28 cellular contexts compared by ENCODE assay signal in genomic region chr2:117989854-117990438, GRCh38.
"Had no signal": no experiment of that assay in that cellular context is flagged by ENCODE, and none has a peak within 500 bp of the region (broad histone marks: within the 10 kb centered on the region; RNA-seq: fewer than 3 reads in every experiment).

No MANE protein-coding gene starts in this region.

- H3K4me1 ChIP-seq: adrenal gland, body of pancreas, colonic mucosa, esophagus squamous epithelium, gastroesophageal sphincter had no signal

- H3K27me3 Mint-ChIP-seq: activated CD4-positive, alpha-beta memory T cell treated with anti-CD3 and anti-CD28 coated beads, Interleukin-2, amount 10 ng/mL, durations not matched to agents 7 days and 5 days; activated CD4-positive, alpha-beta T cell treated with anti-CD3 and anti-CD28 coated beads, Interleukin-2, amount 10 ng/mL, durations not matched to agents 7 days and 5 days; activated naive CD4-positive, alpha-beta T cell treated with anti-CD3 and anti-CD28 coated beads, Interleukin-2, amount 50 U/mL, for 24 hours; activated naive CD8-positive, alpha-beta T cell treated with anti-CD3 and anti-CD28 coated beads for 36 hours; activated naive CD8-positive, alpha-beta T cell treated with anti-CD3 and anti-CD28 coated beads, Interleukin-2, amount 50 U/mL, for 24 hours had no signal

- H3K9me3 Mint-ChIP-seq: activated CD4-positive, alpha-beta memory T cell treated with anti-CD3 and anti-CD28 coated beads, Interleukin-2, amount 10 ng/mL, durations not matched to agents 7 days and 5 days; activated CD4-positive, alpha-beta T cell treated with anti-CD3 and anti-CD28 coated beads, Interleukin-2, amount 10 ng/mL, durations not matched to agents 7 days and 5 days; activated naive CD4-positive, alpha-beta T cell treated with anti-CD3 and anti-CD28 coated beads for 36 hours; activated naive CD4-positive, alpha-beta T cell treated with anti-CD3 and anti-CD28 coated beads, Interleukin-2, amount 50 U/mL, for 24 hours; activated naive CD8-positive, alpha-beta T cell treated with anti-CD3 and anti-CD28 coated beads for 36 hours; activated naive CD8-positive, alpha-beta T cell treated with anti-CD3 and anti-CD28 coated beads, Interleukin-2, amount 50 U/mL, for 24 hours; activated T-cell treated with anti-CD3 and anti-CD28 coated beads, Interleukin-2, amount 50 U/mL, for 4 hours; activated T-helper 1 cell treated with anti-CD3 and anti-CD28 coated beads, Interleukin-12 subunit alpha, Interleukin-12 subunit beta, Interleukin-2, Interleukin-4 antibody, amounts not matched to agents 30 ng/mL and 10 ng/mL and 1 ng/mL, durations not matched to agents 14 hours and 24 hours and 36 hours; activated T-helper 2 cell treated with anti-CD3 and anti-CD28 coated beads, Interferon-gamma antibody, Interleukin-2, Interleukin-4, amounts not matched to agents 10 μg/mL and 5 μg/mL and 100 μg/mL, durations not matched to agents 14 hours and 24 hours and 36 hours; endodermal cell had no signal

- H3K4me3 Mint-ChIP-seq: activated CD4-positive, alpha-beta memory T cell treated with anti-CD3 and anti-CD28 coated beads, Interleukin-2, amount 10 ng/mL, durations not matched to agents 7 days and 5 days; activated CD4-positive, alpha-beta T cell treated with anti-CD3 and anti-CD28 coated beads, Interleukin-2, amount 10 ng/mL, durations not matched to agents 7 days and 5 days; activated naive CD4-positive, alpha-beta T cell treated with anti-CD3 and anti-CD28 coated beads for 36 hours; activated naive CD4-positive, alpha-beta T cell treated with anti-CD3 and anti-CD28 coated beads, Interleukin-2, amount 50 U/mL, for 24 hours; activated naive CD8-positive, alpha-beta T cell treated with anti-CD3 and anti-CD28 coated beads for 36 hours; activated naive CD8-positive, alpha-beta T cell treated with anti-CD3 and anti-CD28 coated beads, Interleukin-2, amount 50 U/mL, for 24 hours; activated T-cell treated with anti-CD3 and anti-CD28 coated beads, Interleukin-2, amount 50 U/mL, for 4 hours; activated T-helper 1 cell treated with anti-CD3 and anti-CD28 coated beads, Interleukin-12 subunit alpha, Interleukin-12 subunit beta, Interleukin-2, Interleukin-4 antibody, amounts not matched to agents 30 ng/mL and 10 ng/mL and 1 ng/mL, durations not matched to agents 14 hours and 24 hours and 36 hours; endodermal cell had no signal

- H3K27ac ChIP-seq: adrenal gland, body of pancreas, colonic mucosa, esophagus squamous epithelium, gastroesophageal sphincter had no signal

- ATAC-seq: activated T-cell treated with anti-CD3 and anti-CD28 coated beads, Interleukin-2, amount 50 U/mL, for 4 hours; body of pancreas; gastroesophageal sphincter had no signal

- H3K4me1 Mint-ChIP-seq: activated CD4-positive, alpha-beta T cell treated with anti-CD3 and anti-CD28 coated beads, Interleukin-2, amount 10 ng/mL, durations not matched to agents 7 days and 5 days; activated naive CD4-positive, alpha-beta T cell treated with anti-CD3 and anti-CD28 coated beads, Interleukin-2, amount 50 U/mL, for 24 hours; endodermal cell had no signal

- H3K4me3 ChIP-seq: adrenal gland, body of pancreas, colonic mucosa, esophagus squamous epithelium, gastroesophageal sphincter had no signal

- DNase-seq: activated CD4-positive, alpha-beta memory T cell treated with anti-CD3 and anti-CD28 coated beads, Interleukin-2, amount 10 ng/mL, durations not matched to agents 7 days and 5 days; activated CD4-positive, alpha-beta T cell treated with anti-CD3 and anti-CD28 coated beads for 1 hour; activated CD4-positive, alpha-beta T cell treated with anti-CD3 and anti-CD28 coated beads for 4 hours; activated CD4-positive, alpha-beta T cell treated with anti-CD3 and anti-CD28 coated beads, Interleukin-2, amount 10 ng/mL, durations not matched to agents 7 days and 5 days; activated CD4-positive, alpha-beta T cell treated with anti-CD3 and anti-CD28 coated beads, Interleukin-2, amount 50 U/mL, for 4 hours; activated CD8-positive, alpha-beta memory T cell treated with anti-CD3 and anti-CD28 coated beads, Interleukin-2, amount 50 U/mL, for 48 hours; activated effector memory CD4-positive, alpha-beta T cell treated with anti-CD3 and anti-CD28 coated beads, Interleukin-2, amount 50 U/mL, for 16 hours; activated naive CD4-positive, alpha-beta T cell treated with anti-CD3 and anti-CD28 coated beads for 36 hours; activated naive CD8-positive, alpha-beta T cell treated with anti-CD3 and anti-CD28 coated beads for 36 hours; activated naive CD8-positive, alpha-beta T cell treated with anti-CD3 and anti-CD28 coated beads, Interleukin-2, amount 50 U/mL, for 24 hours; activated T-cell treated with anti-CD3 and anti-CD28 coated beads, Interleukin-2, amount 50 U/mL, for 4 hours; adrenal gland; amygdala; aorta; body of pancreas; caudate nucleus; cerebellar nuclear complex; colonic mucosa; effector CD8-positive, alpha-beta T cell; endodermal cell; erythroblast; esophagus squamous epithelium; foreskin melanocyte; T-helper 2 cell had no signal

- H3K27me3 ChIP-seq: adrenal gland, body of pancreas, colonic mucosa, esophagus squamous epithelium, gastroesophageal sphincter had no signal

- H3K9me3 ChIP-seq: adrenal gland, body of pancreas, colonic mucosa, esophagus squamous epithelium, gastroesophageal sphincter had no signal

- H3K27ac Mint-ChIP-seq: activated CD4-positive, alpha-beta memory T cell treated with anti-CD3 and anti-CD28 coated beads, Interleukin-2, amount 10 ng/mL, durations not matched to agents 7 days and 5 days; activated CD4-positive, alpha-beta T cell treated with anti-CD3 and anti-CD28 coated beads, Interleukin-2, amount 10 ng/mL, durations not matched to agents 7 days and 5 days; activated naive CD4-positive, alpha-beta T cell treated with anti-CD3 and anti-CD28 coated beads for 36 hours; activated naive CD4-positive, alpha-beta T cell treated with anti-CD3 and anti-CD28 coated beads, Interleukin-2, amount 50 U/mL, for 24 hours; activated naive CD8-positive, alpha-beta T cell treated with anti-CD3 and anti-CD28 coated beads for 36 hours; activated naive CD8-positive, alpha-beta T cell treated with anti-CD3 and anti-CD28 coated beads, Interleukin-2, amount 50 U/mL, for 24 hours; activated T-helper 1 cell treated with anti-CD3 and anti-CD28 coated beads, Interleukin-12 subunit alpha, Interleukin-12 subunit beta, Interleukin-2, Interleukin-4 antibody, amounts not matched to agents 30 ng/mL and 10 ng/mL and 1 ng/mL, durations not matched to agents 14 hours and 24 hours and 36 hours; activated T-helper 2 cell treated with anti-CD3 and anti-CD28 coated beads, Interferon-gamma antibody, Interleukin-2, Interleukin-4, amounts not matched to agents 10 μg/mL and 5 μg/mL and 100 μg/mL, durations not matched to agents 14 hours and 24 hours and 36 hours; endodermal cell had no signal
